ENCODE assay signal across 8 cellular contexts in the genomic region with DNA sequence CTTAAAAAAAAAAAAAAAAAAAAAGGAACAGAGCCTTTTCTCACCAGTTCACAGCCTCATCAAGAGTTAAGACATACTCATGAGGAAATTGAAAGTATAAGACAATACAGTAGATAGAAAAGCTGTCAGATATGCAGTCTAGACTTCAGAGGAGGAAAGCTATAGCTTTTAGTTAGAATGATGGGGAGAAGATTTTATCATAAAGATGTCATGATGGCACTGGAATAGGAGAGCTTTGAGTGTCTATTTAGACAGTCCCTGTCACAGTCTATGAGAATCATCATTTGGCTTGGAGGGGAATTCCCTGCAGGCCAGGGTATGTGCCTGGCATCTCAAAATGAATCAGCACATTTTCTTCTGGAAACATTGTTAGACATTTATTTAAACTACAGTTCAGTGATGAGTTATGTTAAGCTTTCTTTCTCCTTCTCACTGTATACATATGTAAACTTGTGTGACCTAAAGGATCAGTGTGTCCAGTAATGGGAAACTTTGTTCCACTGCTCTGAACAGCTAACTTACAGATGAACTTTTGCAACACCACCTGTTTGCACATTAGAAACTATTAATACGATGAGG. TPM values are rescaled to one million over a fixed set of nuclear protein-coding genes. Genes with fewer than 3 reads are reported as not detected.
DNase-seq lines count a peak whose midpoint lies in the region; ATAC-seq, FAIRE-seq and TF ChIP-seq lines count a peak whose summit lies in the region.
"Had no signal": no experiment of that assay in that cellular context is flagged by ENCODE, and none has a peak within 500 bp of the region (broad histone marks: within the 10 kb centered on the region; RNA-seq: fewer than 3 reads in every experiment).

No MANE protein-coding gene starts in this region.

- H3K27me3 Mint-ChIP-seq in activated naive CD8-positive, alpha-beta T cell = no peaks in the 10 kb centered on the region

- FAIRE-seq in kidney (lab: Jason Lieb, UNC) = no peak

- no peaks in the 10 kb centered on the region for H3K9me3 Mint-ChIP-seq in activated naive CD8-positive, alpha-beta T cell (ENCODE audit: low read depth)

- H3K9ac ChIP-seq in kidney (ENCODE audit: low read length in 2 of 2) = no peak overlapping the region
- H3K9ac ChIP-seq: parathyroid adenoma had no signal

- TF ChIP-seq CTCF in kidney (IDR thresholded peaks at IDR 0.05; ENCODE audit: borderline replicate concordance, extremely low read depth, insufficient read depth) = no peak
- TF ChIP-seq CTCF in tibial artery (IDR thresholded peaks at IDR 0.05) = no peak

- H3K9me3 ChIP-seq in kidney (ENCODE audit: control insufficient read depth in 1 of 2, low read length in 2 of 2) (no peaks in the 10 kb centered on the region), tibial artery (no peaks in the 10 kb centered on the region)

- intact Hi-C loops in kidney (cut with DNase I) (no loop called here), tibial artery (cut with DNase I; ENCODE audit: low total_unique reads) (no loop called here)

- in situ Hi-C loops in KBM-7 (cut with MboI; ENCODE audit: low pct_unique_long_range_greater_than_20kb, low sequenced_read_pairs) = no loop called here

- H3K27ac ChIP-seq in kidney (ENCODE audit: low read depth in 2 of 2, low read length in 2 of 2) = peak overlapping the region in 1 of 2 donors; percentile 10
- no peak overlapping the region for H3K27ac ChIP-seq in tibial artery
- H3K27ac ChIP-seq: parathyroid adenoma had no signal

- peak; percentile 45 for ATAC-seq in GM18870 (IDR thresholded peaks at IDR 0.05; ENCODE audit: unreplicated experiment)
- peak; percentile 18 for ATAC-seq in HG03575 (IDR thresholded peaks at IDR 0.05; ENCODE audit: extremely low read depth, insufficient number of reproducible peaks, low FRiP score, unreplicated experiment)

- peaks cover 8% of the 10 kb centered on the region for H3K36me3 Mint-ChIP-seq in activated naive CD8-positive, alpha-beta T cell

- peak overlapping the region; percentile 94 for H3K27ac Mint-ChIP-seq in activated naive CD8-positive, alpha-beta T cell

- H3K4me1 ChIP-seq in kidney (ENCODE audit: control insufficient read depth in 1 of 2, insufficient read depth in 1 of 2, low read depth in 1 of 2, low read length in 2 of 2) (peaks cover 25 to 26% of the 10 kb centered on the region in 2 donors), tibial artery (peaks cover 0 to 34% (median 22%) of the 10 kb centered on the region in 4 donors)

- H3K4me3 ChIP-seq in kidney (ENCODE audit: low read length in 2 of 2) (no peak overlapping the region), tibial artery (no peak overlapping the region)

- peaks cover 0 to under 1% of the 10 kb centered on the region in 2 donors for H3K36me3 ChIP-seq in kidney (ENCODE audit: control insufficient read depth in 1 of 2, insufficient read depth in 2 of 2, low read length in 2 of 2)
- no peaks in the 10 kb centered on the region for H3K36me3 ChIP-seq in tibial artery

- H3K27me3 ChIP-seq in tibial artery = no peaks in the 10 kb centered on the region

- peak; percentile 63 for DNase-seq in stimulated activated CD4-positive, alpha-beta T cell treated with anti-CD3 and anti-CD28 coated beads, Interleukin-1b, Interleukin-23, amount 100 ng/mL, for 48 hours
- no peak for DNase-seq in kidney
- DNase-seq in KBM-7 = no peak
- DNase-seq in tibial artery = no peak

- peak overlapping the region; percentile 75 for H3K4me3 Mint-ChIP-seq in activated naive CD8-positive, alpha-beta T cell

- H3K4me1 Mint-ChIP-seq in activated naive CD8-positive, alpha-beta T cell (ENCODE audit: low read depth) = peaks cover 77% of the 10 kb centered on the region

RNA-seq across cellular contexts. Expression of a gene that starts 2.9 kb away (rescaled TPM):
- 56.1 TPM for total RNA-seq in kidney
- polyA plus RNA-seq in kidney (ENCODE audit: insufficient read depth, low read depth, low replicate concordance) = 23.2 TPM
